Comparison of ENCODE assay signal across 1 cellular context in genomic region chr11:65402790-65403189, GRCh38.
TF ChIP-seq lines count a peak whose summit lies in the region.

No MANE protein-coding gene starts in this region.

TF ChIP-seq in HepG2, 621 proteins besides CTCF, POLR2A, EP300 and RAD21 (continues in another document):
- TF ChIP-seq ZNF121 (CRISPR knock-in tag; IDR thresholded peaks at IDR 0.05): peak; percentile 61; the same call in 1 of the 2 replicates
- TF ChIP-seq, protein P1, sequence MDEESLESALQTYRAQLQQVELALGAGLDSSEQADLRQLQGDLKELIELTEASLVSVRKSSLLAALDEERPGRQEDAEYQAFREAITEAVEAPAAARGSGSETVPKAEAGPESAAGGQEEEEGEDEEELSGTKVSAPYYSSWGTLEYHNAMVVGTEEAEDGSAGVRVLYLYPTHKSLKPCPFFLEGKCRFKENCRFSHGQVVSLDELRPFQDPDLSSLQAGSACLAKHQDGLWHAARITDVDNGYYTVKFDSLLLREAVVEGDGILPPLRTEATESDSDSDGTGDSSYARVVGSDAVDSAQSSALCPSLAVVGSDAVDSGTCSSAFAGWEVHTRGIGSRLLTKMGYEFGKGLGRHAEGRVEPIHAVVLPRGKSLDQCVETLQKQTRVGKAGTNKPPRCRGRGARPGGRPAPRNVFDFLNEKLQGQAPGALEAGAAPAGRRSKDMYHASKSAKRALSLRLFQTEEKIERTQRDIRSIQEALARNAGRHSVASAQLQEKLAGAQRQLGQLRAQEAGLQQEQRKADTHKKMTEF (CRISPR knock-in tag; IDR thresholded peaks at IDR 0.05): no peak
- TF ChIP-seq ZNF614 (CRISPR knock-in tag; IDR thresholded peaks at IDR 0.05; ENCODE audit: borderline replicate concordance): no peak
- TF ChIP-seq GPN1 (CRISPR knock-in tag; IDR thresholded peaks at IDR 0.05; ENCODE audit: borderline replicate concordance): no peak
- TF ChIP-seq NCOA5 (CRISPR knock-in tag; IDR thresholded peaks at IDR 0.05): no peak
- no peak for TF ChIP-seq ZNF510 (CRISPR knock-in tag; IDR thresholded peaks at IDR 0.05; ENCODE audit: low read depth)
- TF ChIP-seq ZNF772 (CRISPR knock-in tag; IDR thresholded peaks at IDR 0.05): no peak
- no peak for TF ChIP-seq IKZF1 (IDR thresholded peaks at IDR 0.05)
- no peak for TF ChIP-seq ZNF292 (CRISPR knock-in tag; IDR thresholded peaks at IDR 0.05; ENCODE audit: borderline replicate concordance, low read depth)
- TF ChIP-seq ZNF496 (CRISPR knock-in tag; IDR thresholded peaks at IDR 0.05; ENCODE audit: insufficient replicate concordance): no peak
- TF ChIP-seq ZNF513 (CRISPR knock-in tag; conservative IDR thresholded peaks at IDR 0.05): no peak
- no peak for TF ChIP-seq KDM3A (CRISPR knock-in tag; IDR thresholded peaks at IDR 0.05; ENCODE audit: low read depth)
- TF ChIP-seq GATAD1 (CRISPR knock-in tag; IDR thresholded peaks at IDR 0.05): no peak
- no peak for TF ChIP-seq SAFB2 (CRISPR knock-in tag; IDR thresholded peaks at IDR 0.05; ENCODE audit: borderline replicate concordance, low read depth)
- no peak for TF ChIP-seq FOXK2 (IDR thresholded peaks at IDR 0.05)
- no peak for TF ChIP-seq ZNF558 (CRISPR knock-in tag; IDR thresholded peaks at IDR 0.05; ENCODE audit: borderline replicate concordance)
- peak; percentile 54 for TF ChIP-seq NR2F6 (IDR thresholded peaks at IDR 0.05)
- TF ChIP-seq NR2F6 (CRISPR knock-in tag; IDR thresholded peaks at IDR 0.05): peak; percentile 65; the same call in 1 of the 2 replicates
- TF ChIP-seq, protein P2, sequence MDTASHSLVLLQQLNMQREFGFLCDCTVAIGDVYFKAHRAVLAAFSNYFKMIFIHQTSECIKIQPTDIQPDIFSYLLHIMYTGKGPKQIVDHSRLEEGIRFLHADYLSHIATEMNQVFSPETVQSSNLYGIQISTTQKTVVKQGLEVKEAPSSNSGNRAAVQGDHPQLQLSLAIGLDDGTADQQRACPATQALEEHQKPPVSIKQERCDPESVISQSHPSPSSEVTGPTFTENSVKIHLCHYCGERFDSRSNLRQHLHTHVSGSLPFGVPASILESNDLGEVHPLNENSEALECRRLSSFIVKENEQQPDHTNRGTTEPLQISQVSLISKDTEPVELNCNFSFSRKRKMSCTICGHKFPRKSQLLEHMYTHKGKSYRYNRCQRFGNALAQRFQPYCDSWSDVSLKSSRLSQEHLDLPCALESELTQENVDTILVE (CRISPR knock-in tag; IDR thresholded peaks at IDR 0.05): no peak
- no peak for TF ChIP-seq ZNF703 (CRISPR knock-in tag; IDR thresholded peaks at IDR 0.05; ENCODE audit: borderline replicate concordance)
- TF ChIP-seq XRCC5 (optimal IDR thresholded peaks at IDR 0.05; ENCODE audit: low read length): no peak
- TF ChIP-seq POLR2AphosphoS5 (IDR thresholded peaks at IDR 0.05; ENCODE audit: low read depth, low read length): no peak
- peak; percentile 81; the same call in 1 of the 2 replicates for TF ChIP-seq CEBPB (IDR thresholded peaks at IDR 0.05; ENCODE audit: borderline replicate concordance, low read depth, low read length)
- 0 out of 2 replicates have a peak, but pooled peaks have one; percentile 32 for TF ChIP-seq RARA (CRISPR knock-in tag; IDR thresholded peaks at IDR 0.05)
- no peak for TF ChIP-seq ZNF235 (CRISPR knock-in tag; IDR thresholded peaks at IDR 0.05; ENCODE audit: borderline replicate concordance)
- TF ChIP-seq ELF4 (CRISPR knock-in tag; IDR thresholded peaks at IDR 0.05; ENCODE audit: borderline replicate concordance): no peak
- TF ChIP-seq, protein P3, sequence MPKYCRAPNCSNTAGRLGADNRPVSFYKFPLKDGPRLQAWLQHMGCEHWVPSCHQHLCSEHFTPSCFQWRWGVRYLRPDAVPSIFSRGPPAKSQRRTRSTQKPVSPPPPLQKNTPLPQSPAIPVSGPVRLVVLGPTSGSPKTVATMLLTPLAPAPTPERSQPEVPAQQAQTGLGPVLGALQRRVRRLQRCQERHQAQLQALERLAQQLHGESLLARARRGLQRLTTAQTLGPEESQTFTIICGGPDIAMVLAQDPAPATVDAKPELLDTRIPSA (CRISPR knock-in tag; IDR thresholded peaks at IDR 0.05; ENCODE audit: borderline replicate concordance): no peak
- TF ChIP-seq NR2F1 (CRISPR knock-in tag; IDR thresholded peaks at IDR 0.05): peak in 1 of 2 experiments; percentile 45; a peak in 1 of 4 replicates
- TF ChIP-seq SOX6 (IDR thresholded peaks at IDR 0.05): no peak
- 0 out of 2 replicates have a peak, but pooled peaks have one; percentile 19 for TF ChIP-seq SOX6 (CRISPR knock-in tag; IDR thresholded peaks at IDR 0.05)
- no peak for TF ChIP-seq HNRNPH1 (optimal IDR thresholded peaks at IDR 0.05; ENCODE audit: low read depth, low read length)
- TF ChIP-seq SPEN (CRISPR knock-in tag; IDR thresholded peaks at IDR 0.05; ENCODE audit: low read depth): no peak
- no peak for TF ChIP-seq IRF2 (CRISPR knock-in tag; IDR thresholded peaks at IDR 0.05)
- no peak for TF ChIP-seq ZNF557 (CRISPR knock-in tag; IDR thresholded peaks at IDR 0.05)
- no peak for TF ChIP-seq NFAT5 (CRISPR knock-in tag; IDR thresholded peaks at IDR 0.05)
- no peak for TF ChIP-seq ZFP41 (CRISPR knock-in tag; IDR thresholded peaks at IDR 0.05; ENCODE audit: borderline replicate concordance)
- TF ChIP-seq SMARCE1 (IDR thresholded peaks at IDR 0.05; ENCODE audit: borderline replicate concordance): no peak
- TF ChIP-seq CEBPG (CRISPR knock-in tag; IDR thresholded peaks at IDR 0.05): peak; percentile 71
- TF ChIP-seq HOXD1 (CRISPR knock-in tag; IDR thresholded peaks at IDR 0.05): no peak
- no peak for TF ChIP-seq MAF1 (CRISPR knock-in tag; IDR thresholded peaks at IDR 0.05; ENCODE audit: borderline replicate concordance)
- TF ChIP-seq ZNF3 (CRISPR knock-in tag; IDR thresholded peaks at IDR 0.05): no peak
- no peak for TF ChIP-seq KDM1A (CRISPR knock-in tag; IDR thresholded peaks at IDR 0.05)
- TF ChIP-seq, protein P4, sequence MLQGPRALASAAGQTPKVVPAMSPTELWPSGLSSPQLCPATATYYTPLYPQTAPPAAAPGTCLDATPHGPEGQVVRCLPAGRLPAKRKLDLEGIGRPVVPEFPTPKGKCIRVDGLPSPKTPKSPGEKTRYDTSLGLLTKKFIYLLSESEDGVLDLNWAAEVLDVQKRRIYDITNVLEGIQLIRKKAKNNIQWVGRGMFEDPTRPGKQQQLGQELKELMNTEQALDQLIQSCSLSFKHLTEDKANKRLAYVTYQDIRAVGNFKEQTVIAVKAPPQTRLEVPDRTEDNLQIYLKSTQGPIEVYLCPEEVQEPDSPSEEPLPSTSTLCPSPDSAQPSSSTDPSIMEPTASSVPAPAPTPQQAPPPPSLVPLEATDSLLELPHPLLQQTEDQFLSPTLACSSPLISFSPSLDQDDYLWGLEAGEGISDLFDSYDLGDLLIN (CRISPR knock-in tag; IDR thresholded peaks at IDR 0.05; ENCODE audit: borderline replicate concordance): no peak
- no peak for TF ChIP-seq ATF7 (IDR thresholded peaks at IDR 0.05)
- no peak for TF ChIP-seq ATF7 (CRISPR knock-in tag; IDR thresholded peaks at IDR 0.05)
- TF ChIP-seq, protein P5, sequence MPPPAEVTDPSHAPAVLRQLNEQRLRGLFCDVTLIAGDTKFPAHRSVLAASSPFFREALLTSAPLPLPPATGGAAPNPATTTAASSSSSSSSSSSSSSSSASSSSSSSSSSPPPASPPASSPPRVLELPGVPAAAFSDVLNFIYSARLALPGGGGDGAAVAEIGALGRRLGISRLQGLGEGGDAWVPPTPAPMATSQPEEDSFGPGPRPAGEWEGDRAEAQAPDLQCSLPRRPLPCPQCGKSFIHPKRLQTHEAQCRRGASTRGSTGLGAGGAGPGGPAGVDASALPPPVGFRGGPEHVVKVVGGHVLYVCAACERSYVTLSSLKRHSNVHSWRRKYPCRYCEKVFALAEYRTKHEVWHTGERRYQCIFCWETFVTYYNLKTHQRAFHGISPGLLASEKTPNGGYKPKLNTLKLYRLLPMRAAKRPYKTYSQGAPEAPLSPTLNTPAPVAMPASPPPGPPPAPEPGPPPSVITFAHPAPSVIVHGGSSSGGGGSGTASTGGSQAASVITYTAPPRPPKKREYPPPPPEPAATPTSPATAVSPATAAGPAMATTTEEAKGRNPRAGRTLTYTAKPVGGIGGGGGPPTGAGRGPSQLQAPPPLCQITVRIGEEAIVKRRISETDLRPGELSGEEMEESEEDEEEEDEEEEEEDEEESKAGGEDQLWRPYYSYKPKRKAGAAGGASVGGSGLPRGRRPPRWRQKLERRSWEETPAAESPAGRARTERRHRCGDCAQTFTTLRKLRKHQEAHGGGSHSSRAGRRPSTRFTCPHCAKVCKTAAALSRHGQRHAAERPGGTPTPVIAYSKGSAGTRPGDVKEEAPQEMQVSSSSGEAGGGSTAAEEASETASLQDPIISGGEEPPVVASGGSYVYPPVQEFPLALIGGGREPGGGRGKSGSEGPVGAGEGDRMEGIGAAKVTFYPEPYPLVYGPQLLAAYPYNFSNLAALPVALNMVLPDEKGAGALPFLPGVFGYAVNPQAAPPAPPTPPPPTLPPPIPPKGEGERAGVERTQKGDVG (CRISPR knock-in tag; IDR thresholded peaks at IDR 0.05; ENCODE audit: borderline replicate concordance): no peak
- TF ChIP-seq, protein P6, sequence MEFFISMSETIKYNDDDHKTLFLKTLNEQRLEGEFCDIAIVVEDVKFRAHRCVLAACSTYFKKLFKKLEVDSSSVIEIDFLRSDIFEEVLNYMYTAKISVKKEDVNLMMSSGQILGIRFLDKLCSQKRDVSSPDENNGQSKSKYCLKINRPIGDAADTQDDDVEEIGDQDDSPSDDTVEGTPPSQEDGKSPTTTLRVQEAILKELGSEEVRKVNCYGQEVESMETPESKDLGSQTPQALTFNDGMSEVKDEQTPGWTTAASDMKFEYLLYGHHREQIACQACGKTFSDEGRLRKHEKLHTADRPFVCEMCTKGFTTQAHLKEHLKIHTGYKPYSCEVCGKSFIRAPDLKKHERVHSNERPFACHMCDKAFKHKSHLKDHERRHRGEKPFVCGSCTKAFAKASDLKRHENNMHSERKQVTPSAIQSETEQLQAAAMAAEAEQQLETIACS (CRISPR knock-in tag; IDR thresholded peaks at IDR 0.05): no peak
- TF ChIP-seq RFX5 (IDR thresholded peaks at IDR 0.05; ENCODE audit: low read depth, low read length): no peak
- TF ChIP-seq NFKB2 (CRISPR knock-in tag; IDR thresholded peaks at IDR 0.05; ENCODE audit: borderline replicate concordance): no peak
- no peak for TF ChIP-seq AGO2 (optimal IDR thresholded peaks at IDR 0.05; ENCODE audit: low read depth, low read length)
- TF ChIP-seq JUND (CRISPR knock-in tag; IDR thresholded peaks at IDR 0.05): no peak
- TF ChIP-seq, protein P7, sequence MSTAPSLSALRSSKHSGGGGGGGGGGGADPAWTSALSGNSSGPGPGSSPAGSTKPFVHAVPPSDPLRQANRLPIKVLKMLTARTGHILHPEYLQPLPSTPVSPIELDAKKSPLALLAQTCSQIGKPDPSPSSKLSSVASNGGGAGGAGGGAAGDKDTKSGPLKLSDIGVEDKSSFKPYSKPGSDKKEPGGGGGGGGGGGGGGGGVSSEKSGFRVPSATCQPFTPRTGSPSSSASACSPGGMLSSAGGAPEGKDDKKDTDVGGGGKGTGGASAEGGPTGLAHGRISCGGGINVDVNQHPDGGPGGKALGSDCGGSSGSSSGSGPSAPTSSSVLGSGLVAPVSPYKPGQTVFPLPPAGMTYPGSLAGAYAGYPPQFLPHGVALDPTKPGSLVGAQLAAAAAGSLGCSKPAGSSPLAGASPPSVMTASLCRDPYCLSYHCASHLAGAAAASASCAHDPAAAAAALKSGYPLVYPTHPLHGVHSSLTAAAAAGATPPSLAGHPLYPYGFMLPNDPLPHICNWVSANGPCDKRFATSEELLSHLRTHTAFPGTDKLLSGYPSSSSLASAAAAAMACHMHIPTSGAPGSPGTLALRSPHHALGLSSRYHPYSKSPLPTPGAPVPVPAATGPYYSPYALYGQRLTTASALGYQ (CRISPR knock-in tag; IDR thresholded peaks at IDR 0.05): no peak
- TF ChIP-seq KDM5A (IDR thresholded peaks at IDR 0.05; ENCODE audit: borderline replicate concordance, low read length): no peak
- no peak for TF ChIP-seq MYNN (CRISPR knock-in tag; IDR thresholded peaks at IDR 0.05; ENCODE audit: low read depth)
- TF ChIP-seq SALL2 (CRISPR knock-in tag; IDR thresholded peaks at IDR 0.05): no peak
- TF ChIP-seq HNF4A (CRISPR knock-in tag; IDR thresholded peaks at IDR 0.05): peak; percentile 60; the same call in 1 of the 2 replicates
